Comparison of ENCODE assay signal across 13 cellular contexts in genomic region chr3:186502138-186502941, GRCh38. TPM values are rescaled to one million over a fixed set of nuclear protein-coding genes. Genes with fewer than 3 reads are reported as not detected.
A peak's percentile ranks its signal among the peaks of the same experiment; 100 is the strongest.
DNase-seq lines count a peak whose midpoint lies in the region; ATAC-seq, FAIRE-seq and TF ChIP-seq lines count a peak whose summit lies in the region.
"Had no signal": no experiment of that assay in that cellular context is flagged by ENCODE, and none has a peak within 500 bp of the region (broad histone marks: within the 10 kb centered on the region; RNA-seq: fewer than 3 reads in every experiment).

No MANE protein-coding gene starts in this region.

- no peak overlapping the region for H3K9ac ChIP-seq in HepG2 (ENCODE audit: insufficient read depth, low read depth, low read length)
- H3K9ac ChIP-seq: KMS-11 had no signal

- intact Hi-C loops in CD4-positive, alpha-beta T cell (cut with DNase I, micrococcal nuclease), result no loop called here
- intact Hi-C loops in HepG2 (cut with micrococcal nuclease; ENCODE audit: unreplicated experiment), result no loop called here

- TF ChIP-seq POLR2A in HepG2 (IDR thresholded peaks at IDR 0.05; ENCODE audit: insufficient read depth in 1 of 2, low read depth in 2 of 2, low read length in 2 of 2), result no peak

- H3K36me3 ChIP-seq in KOPT-K1 (ENCODE audit: insufficient read depth, low read length) (no peaks in the 10 kb centered on the region), HepG2 (replicated peaks in 1 of 2; ENCODE audit: control insufficient read depth in 1 of 2, insufficient read depth in 2 of 2, low read length in 2 of 2) (no peaks in the 10 kb centered on the region)
- H3K36me3 ChIP-seq: stomach had no signal

- no peak overlapping the region for H3K4me3 ChIP-seq in HepG2 (replicated peaks in 1 of 3; ENCODE audit: insufficient read depth in 1 of 3, low read depth in 2 of 3, low read length in 3 of 3)
- H3K4me3 ChIP-seq: stomach had no signal

- in situ Hi-C loops in HepG2 (cut with HindIII; ENCODE audit: extremely low pct_ligation_motif_present, low pct_unique_long_range_greater_than_20kb), result no loop called here

- no peaks in the 10 kb centered on the region for H3K9me3 ChIP-seq in CD4-positive, alpha-beta T cell (ENCODE audit: control insufficient read depth, low read length)
- H3K9me3 ChIP-seq in KOPT-K1 (ENCODE audit: insufficient read depth, low read length, poor library complexity, severe bottlenecking) (no peaks in the 10 kb centered on the region), HepG2 (ENCODE audit: low read length) (no peaks in the 10 kb centered on the region)

- no peak for FAIRE-seq in HepG2 (lab: Jason Lieb, UNC)

- H3K36me3 Mint-ChIP-seq in CD4-positive, alpha-beta T cell (ENCODE audit: low read depth), result no peaks in the 10 kb centered on the region
- H3K36me3 Mint-ChIP-seq in activated CD8-positive, alpha-beta T cell treated with anti-CD3 and anti-CD28 coated beads, Interleukin-2, amount 10 ng/mL, durations not matched to agents 7 days and 5 days (ENCODE audit: low read depth), result no peaks in the 10 kb centered on the region

- H3K4me1 ChIP-seq in HepG2 (ENCODE audit: insufficient read depth, low read length), result no peaks in the 10 kb centered on the region

- no peaks in the 10 kb centered on the region for H3K27me3 ChIP-seq in CD4-positive, alpha-beta T cell (ENCODE audit: control insufficient read depth, insufficient read depth, low read length)
- H3K27me3 ChIP-seq in HepG2 (ENCODE audit: control insufficient read depth in 1 of 2, insufficient read depth in 2 of 2, low read length in 2 of 2), result peaks cover 0 to 10% of the 10 kb centered on the region in 2 experiments; a peak in 2 of 5 replicates

- H3K4me1 Mint-ChIP-seq in CD4-positive, alpha-beta T cell (ENCODE audit: low read depth), result peaks cover 11% of the 10 kb centered on the region
- H3K4me1 Mint-ChIP-seq in activated CD8-positive, alpha-beta T cell treated with anti-CD3 and anti-CD28 coated beads, Interleukin-2, amount 10 ng/mL, durations not matched to agents 7 days and 5 days (ENCODE audit: low read depth), result peaks cover 8% of the 10 kb centered on the region

- CTCF ChIA-PET in CD4-positive, alpha-beta T cell (lab: Charles Lee), result no interaction called here
- CTCF ChIA-PET in activated CD8-positive, alpha-beta T cell treated with anti-CD3 and anti-CD28 coated beads, Interleukin-2, amount 10 ng/mL, durations not matched to agents 7 days and 5 days (lab: Charles Lee), result no interaction called here
- CTCF ChIA-PET in HepG2 (lab: Yijun Ruan, JAX; ENCODE audit: low intra/inter-chr PET ratio, low total read pairs), result no interaction called here

- 39% methylated on average over 3 of the region's 5 CpGs for WGBS in HepG2 (ENCODE audit: low lambda C conversion rate)

- TF ChIP-seq RAD21 in HepG2 (CRISPR knock-in tag; IDR thresholded peaks at IDR 0.05), result no peak

- no peak for ATAC-seq in CD4-positive, alpha-beta T cell (ENCODE audit: poor library complexity)
- peak; percentile 63 for ATAC-seq in activated CD8-positive, alpha-beta T cell treated with anti-CD3 and anti-CD28 coated beads, Interleukin-2, amount 10 ng/mL, durations not matched to agents 7 days and 5 days
- peak; percentile 41; the same call in 2 of the 3 replicates for ATAC-seq in HepG2
- ATAC-seq in HG03135 (IDR thresholded peaks at IDR 0.05; ENCODE audit: unreplicated experiment), result no peak
- no peak for ATAC-seq in HG03432 (IDR thresholded peaks at IDR 0.05; ENCODE audit: unreplicated experiment)

- no peaks in the 10 kb centered on the region for H4K20me1 ChIP-seq in HepG2 (ENCODE audit: insufficient read depth, low read length)

- H2AFZ ChIP-seq in HepG2 (ENCODE audit: low read length), result no peak overlapping the region

- no TSS peak for BruUV-seq in HepG2 (replicated peaks; lab: Mats Ljungman, UMichigan)

- H3K27ac ChIP-seq in CD4-positive, alpha-beta T cell (ENCODE audit: low read depth, low read length), result no peak overlapping the region
- H3K27ac ChIP-seq in KOPT-K1 (ENCODE audit: low read depth, low read length, poor library complexity, severe bottlenecking) (peak overlapping the region; percentile 26), HepG2 (ENCODE audit: extremely low read length, insufficient read depth, low read length) (no peak overlapping the region)
- H3K27ac ChIP-seq: KMS-11, stomach had no signal

- H3K27me3 Mint-ChIP-seq in CD4-positive, alpha-beta T cell, result no peaks in the 10 kb centered on the region
- no peaks in the 10 kb centered on the region for H3K27me3 Mint-ChIP-seq in activated CD8-positive, alpha-beta T cell treated with anti-CD3 and anti-CD28 coated beads, Interleukin-2, amount 10 ng/mL, durations not matched to agents 7 days and 5 days (ENCODE audit: low read depth)

- peak overlapping the region; percentile 30 for H3K4me3 Mint-ChIP-seq in CD4-positive, alpha-beta T cell
- peak overlapping the region; percentile 28 for H3K4me3 Mint-ChIP-seq in activated CD8-positive, alpha-beta T cell treated with anti-CD3 and anti-CD28 coated beads, Interleukin-2, amount 10 ng/mL, durations not matched to agents 7 days and 5 days

- no peaks in the 10 kb centered on the region for H3K79me2 ChIP-seq in HepG2 (ENCODE audit: insufficient read depth, low read length)

- H3K4me2 ChIP-seq in HepG2 (ENCODE audit: low read depth, low read length), result peak overlapping the region; percentile 36; the same call in 1 of the 2 replicates
- H3K4me2 ChIP-seq: KMS-11 had no signal

- TF ChIP-seq CTCF in CD4-positive, alpha-beta T cell (IDR thresholded peaks at IDR 0.05), result no peak
- TF ChIP-seq CTCF in HepG2 (CRISPR knock-in tag; IDR thresholded peaks at IDR 0.05), result no peak

- no peak overlapping the region for H3K27ac Mint-ChIP-seq in CD4-positive, alpha-beta T cell
- no peak overlapping the region for H3K27ac Mint-ChIP-seq in activated CD8-positive, alpha-beta T cell treated with anti-CD3 and anti-CD28 coated beads, Interleukin-2, amount 10 ng/mL, durations not matched to agents 7 days and 5 days

- DNase-seq in CD4-positive, alpha-beta T cell, result no peak
- DNase-seq in activated CD8-positive, alpha-beta T cell treated with anti-CD3 and anti-CD28 coated beads, Interleukin-2, amount 10 ng/mL, durations not matched to agents 7 days and 5 days, result no peak
- DNase-seq in HepG2 (ENCODE audit: low spot score) (no peak), midbrain (lab: John Stamatoyannopoulos, UW) (no peak), NCI-H2081 (lab: John Stamatoyannopoulos, UW) (no peak)
- DNase-seq: C1 segment of cervical spinal cord; NCI-H2171 treated with DMSO at 0.1 percent for 48 hours; stimulated activated CD4-positive, alpha-beta T cell treated with anti-CD3 and anti-CD28 coated beads, Interleukin-4, amount 100 ng/mL, for 24 hours; stomach had no signal

- no peaks in the 10 kb centered on the region for H3K9me3 Mint-ChIP-seq in CD4-positive, alpha-beta T cell
- no peaks in the 10 kb centered on the region for H3K9me3 Mint-ChIP-seq in activated CD8-positive, alpha-beta T cell treated with anti-CD3 and anti-CD28 coated beads, Interleukin-2, amount 10 ng/mL, durations not matched to agents 7 days and 5 days (ENCODE audit: insufficient read depth)

- POLR2A ChIA-PET in CD4-positive, alpha-beta T cell (lab: Charles Lee), result interaction anchor here (0.7 to 0.8 kb wide), 2 partner anchors 10 to 17 kb away, joined by 3 read pairs; no protein-coding TSS in a partner anchor
- POLR2A ChIA-PET in activated CD8-positive, alpha-beta T cell treated with anti-CD3 and anti-CD28 coated beads, Interleukin-2, amount 10 ng/mL, durations not matched to agents 7 days and 5 days (lab: Charles Lee), result no interaction called here
- POLR2A ChIA-PET in HepG2 (lab: Yijun Ruan, JAX), result no interaction called here

- TF ChIP-seq EP300 in HepG2 (IDR thresholded peaks at IDR 0.05; ENCODE audit: low read depth in 2 of 2, low read length in 2 of 2) (no peak), HepG2 (CRISPR knock-in tag; IDR thresholded peaks at IDR 0.05; ENCODE audit: borderline replicate concordance) (no peak)

TF ChIP-seq in HepG2, 621 proteins besides CTCF, POLR2A, EP300 and RAD21:
- no peak for TF ChIP-seq ZNF570 (CRISPR knock-in tag; IDR thresholded peaks at IDR 0.05; ENCODE audit: borderline replicate concordance)
- no peak for TF ChIP-seq HES4 (CRISPR knock-in tag; IDR thresholded peaks at IDR 0.05; ENCODE audit: borderline replicate concordance)
- no peak for TF ChIP-seq HDAC1 (CRISPR knock-in tag; IDR thresholded peaks at IDR 0.05)
- no peak for TF ChIP-seq ONECUT2 (CRISPR knock-in tag; IDR thresholded peaks at IDR 0.05)
- TF ChIP-seq CHD4 (IDR thresholded peaks at IDR 0.05; ENCODE audit: borderline replicate concordance, low read length), result no peak
- TF ChIP-seq ZNF343 (CRISPR knock-in tag; IDR thresholded peaks at IDR 0.05), result no peak
- TF ChIP-seq ZNF652 (CRISPR knock-in tag; IDR thresholded peaks at IDR 0.05; ENCODE audit: borderline replicate concordance, low read depth), result no peak
- no peak for TF ChIP-seq YY1 (IDR thresholded peaks at IDR 0.05; ENCODE audit: insufficient read depth, insufficient replicate concordance, low read depth, low read length)
TF ChIP-seq in HepG2: peak in this region for 0.

RNA-seq across cellular contexts. Expression of gene CRYGS, which starts 41.8 kb away (rescaled TPM):
- total RNA-seq in CD4-positive, alpha-beta T cell, result 1 to 10 TPM; 1.9 to 2.3 TPM
- 1 to 10 TPM; 4.6 to 5.6 TPM for total RNA-seq in activated CD8-positive, alpha-beta T cell treated with anti-CD3 and anti-CD28 coated beads, Interleukin-2, amount 10 ng/mL, durations not matched to agents 7 days and 5 days
- 0.22 and 2.1 TPM in 2 replicates for total RNA-seq in HepG2 (2016; rRNA removed; fragmentation: Illumina TruSeq; extraction: Trizol)
- total RNA-seq in HepG2 (2016; cell fraction: cytosol; rRNA removed; fragmentation: Illumina TruSeq; extraction: Trizol; ENCODE audit: low read depth), result 0.81 and 1.1 TPM in 2 replicates
- total RNA-seq in HepG2 (2016; cell fraction: insoluble cytoplasmic fraction; rRNA removed; fragmentation: Illumina TruSeq; extraction: Trizol), result 0.39 and 2.1 TPM in 2 replicates
- 0.37 and 0.79 TPM in 2 replicates for total RNA-seq in HepG2 (2016; cell fraction: membrane; rRNA removed; fragmentation: Illumina TruSeq; extraction: Trizol)
- 7.0 and 9.7 TPM in 2 replicates for total RNA-seq in HepG2 (2016; cell fraction: nucleus; rRNA removed; fragmentation: Illumina TruSeq; extraction: Trizol)
- 6.7 TPM in 2 replicates for polyA plus RNA-seq in HepG2 (2011; rRNA removed)
- polyA plus RNA-seq in HepG2 (2011; cell fraction: cytosol; rRNA removed), result 0.53 and 0.68 TPM in 2 replicates
- polyA plus RNA-seq in HepG2 (2011; cell fraction: nucleus; rRNA removed), result 18.0 and 20.5 TPM in 2 replicates
- 2.2 and 2.5 TPM in 2 replicates for polyA plus RNA-seq in HepG2 (2012)
- 0.19 and 0.44 TPM in 2 replicates for polyA plus RNA-seq in HepG2 (2016; cell fraction: cytosol; fragmentation: Illumina TruSeq; extraction: Trizol; ENCODE audit: low read depth)
- 0.15 and 0.48 TPM in 2 replicates for polyA plus RNA-seq in HepG2 (2016; cell fraction: insoluble cytoplasmic fraction; fragmentation: Illumina TruSeq; extraction: Trizol; ENCODE audit: low read depth)
- polyA plus RNA-seq in HepG2 (2016; cell fraction: membrane; fragmentation: Illumina TruSeq; extraction: Trizol; ENCODE audit: low read depth), result 0.21 TPM in 1 of 2 replicates, not detected in the other
- 10.6 and 15.6 TPM in 2 replicates for polyA plus RNA-seq in HepG2 (2016; cell fraction: nucleus; fragmentation: Illumina TruSeq; extraction: Trizol; ENCODE audit: insufficient read depth, low read depth)
- 2.0 and 3.4 TPM in 2 replicates for polyA minus RNA-seq in HepG2 (2011; rRNA and poly(A)+ RNA removed; ENCODE audit: low replicate concordance)
- polyA minus RNA-seq in HepG2 (2011; cell fraction: cytosol; rRNA and poly(A)+ RNA removed), result 0.53 TPM in 1 of 2 replicates, not detected in the other
- 14.2 and 17.4 TPM in 2 replicates for polyA minus RNA-seq in HepG2 (2011; cell fraction: nucleus; rRNA and poly(A)+ RNA removed)

Comparison
In these comparisons a context has a peak if more than half of its experiments do, and no peak if none do; other contexts are left out.
1. ATAC-seq: peak in activated CD8-positive, alpha-beta T cell treated with anti-CD3 and anti-CD28 coated beads, Interleukin-2, amount 10 ng/mL, durations not matched to agents 7 days and 5 days (single experiment) and HepG2 (single experiment); none in CD4-positive, alpha-beta T cell (single experiment), HG03135 (single experiment) and HG03432 (single experiment).